ENCODE assay signal across 2 cellular contexts in the genomic region with DNA sequence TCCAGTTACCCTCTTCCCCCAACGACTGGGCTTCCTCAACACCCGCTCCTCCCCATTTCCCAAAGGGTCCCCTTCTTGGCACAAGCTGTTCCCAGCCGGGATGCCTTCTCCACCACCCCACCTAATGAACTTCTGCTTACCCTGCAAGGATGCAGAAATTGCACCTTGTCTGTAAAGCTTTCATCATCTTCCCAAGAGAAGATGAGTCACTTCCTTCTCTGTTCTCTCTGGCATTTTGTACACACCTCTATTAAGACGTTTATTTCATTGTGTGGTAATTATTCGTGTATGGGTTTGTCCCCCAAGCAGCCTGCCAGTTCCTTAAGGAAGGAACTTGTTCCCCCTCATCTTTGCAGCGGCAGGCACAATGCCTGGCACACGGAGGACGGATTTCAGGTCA.
TF ChIP-seq lines count a peak whose summit lies in the region.

No MANE protein-coding gene starts in this region.

TF ChIP-seq in A549, 52 proteins besides CTCF, POLR2A, EP300 and RAD21 (continued from another document):
- TF ChIP-seq, protein P1, sequence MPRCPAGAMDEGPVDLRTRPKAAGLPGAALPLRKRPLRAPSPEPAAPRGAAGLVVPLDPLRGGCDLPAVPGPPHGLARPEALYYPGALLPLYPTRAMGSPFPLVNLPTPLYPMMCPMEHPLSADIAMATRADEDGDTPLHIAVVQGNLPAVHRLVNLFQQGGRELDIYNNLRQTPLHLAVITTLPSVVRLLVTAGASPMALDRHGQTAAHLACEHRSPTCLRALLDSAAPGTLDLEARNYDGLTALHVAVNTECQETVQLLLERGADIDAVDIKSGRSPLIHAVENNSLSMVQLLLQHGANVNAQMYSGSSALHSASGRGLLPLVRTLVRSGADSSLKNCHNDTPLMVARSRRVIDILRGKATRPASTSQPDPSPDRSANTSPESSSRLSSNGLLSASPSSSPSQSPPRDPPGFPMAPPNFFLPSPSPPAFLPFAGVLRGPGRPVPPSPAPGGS (IDR thresholded peaks at IDR 0.05), result no peak

TF ChIP-seq in HEK293, 187 proteins besides CTCF, POLR2A, EP300 and RAD21 (continued from another document):
- TF ChIP-seq, protein P2, sequence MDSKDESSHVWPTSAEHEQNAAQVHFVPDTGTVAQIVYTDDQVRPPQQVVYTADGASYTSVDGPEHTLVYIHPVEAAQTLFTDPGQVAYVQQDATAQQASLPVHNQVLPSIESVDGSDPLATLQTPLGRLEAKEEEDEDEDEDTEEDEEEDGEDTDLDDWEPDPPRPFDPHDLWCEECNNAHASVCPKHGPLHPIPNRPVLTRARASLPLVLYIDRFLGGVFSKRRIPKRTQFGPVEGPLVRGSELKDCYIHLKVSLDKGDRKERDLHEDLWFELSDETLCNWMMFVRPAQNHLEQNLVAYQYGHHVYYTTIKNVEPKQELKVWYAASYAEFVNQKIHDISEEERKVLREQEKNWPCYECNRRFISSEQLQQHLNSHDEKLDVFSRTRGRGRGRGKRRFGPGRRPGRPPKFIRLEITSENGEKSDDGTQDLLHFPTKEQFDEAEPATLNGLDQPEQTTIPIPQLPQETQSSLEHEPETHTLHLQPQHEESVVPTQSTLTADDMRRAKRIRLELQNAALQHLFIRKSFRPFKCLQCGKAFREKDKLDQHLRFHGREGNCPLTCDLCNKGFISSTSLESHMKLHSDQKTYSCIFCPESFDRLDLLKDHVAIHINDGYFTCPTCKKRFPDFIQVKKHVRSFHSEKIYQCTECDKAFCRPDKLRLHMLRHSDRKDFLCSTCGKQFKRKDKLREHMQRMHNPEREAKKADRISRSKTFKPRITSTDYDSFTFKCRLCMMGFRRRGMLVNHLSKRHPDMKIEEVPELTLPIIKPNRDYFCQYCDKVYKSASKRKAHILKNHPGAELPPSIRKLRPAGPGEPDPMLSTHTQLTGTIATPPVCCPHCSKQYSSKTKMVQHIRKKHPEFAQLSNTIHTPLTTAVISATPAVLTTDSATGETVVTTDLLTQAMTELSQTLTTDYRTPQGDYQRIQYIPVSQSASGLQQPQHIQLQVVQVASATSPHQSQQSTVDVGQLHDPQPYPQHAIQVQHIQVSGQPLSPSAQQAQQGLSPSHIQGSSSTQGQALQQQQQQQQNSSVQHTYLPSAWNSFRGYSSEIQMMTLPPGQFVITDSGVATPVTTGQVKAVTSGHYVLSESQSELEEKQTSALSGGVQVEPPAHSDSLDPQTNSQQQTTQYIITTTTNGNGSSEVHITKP (tag by site-specific recombination; IDR thresholded peaks at IDR 0.05), result peak; percentile 13; the same call in 1 of the 2 replicates
